28 cellular contexts compared by ENCODE assay signal in the genomic region with DNA sequence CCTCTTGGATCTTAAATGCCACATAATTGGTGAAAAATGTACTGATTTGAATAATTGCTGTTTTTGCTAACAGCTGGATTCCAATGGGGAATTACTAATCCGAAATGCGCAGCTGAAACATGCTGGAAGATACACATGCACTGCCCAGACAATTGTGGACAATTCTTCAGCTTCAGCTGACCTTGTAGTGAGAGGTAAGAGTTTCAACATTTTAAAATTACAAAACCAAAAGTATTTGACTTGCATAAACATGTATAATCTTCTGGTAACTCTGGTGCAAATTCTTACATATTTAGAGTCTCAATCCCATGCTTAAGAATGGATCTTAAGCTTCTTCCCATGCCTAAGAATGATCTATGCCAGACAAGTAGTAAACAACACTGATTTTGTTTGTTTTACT.
A peak's percentile ranks its signal among the peaks of the same experiment; 100 is the strongest.
DNase-seq lines count a peak whose midpoint lies in the region; ATAC-seq and TF ChIP-seq lines count a peak whose summit lies in the region.
"Had no signal": no experiment of that assay in that cellular context is flagged by ENCODE, and none has a peak within 500 bp of the region (broad histone marks: within the 10 kb centered on the region; RNA-seq: fewer than 3 reads in every experiment).

No MANE protein-coding gene starts in this region.

- H3K4me1 ChIP-seq in SJSA1 (replicated peaks), result peaks cover 14% of the 10 kb centered on the region
- H3K4me1 ChIP-seq: A549; BLaER1 treated with 17β-estradiol and CSF1 and Interleukin-3, amounts not matched to agents 10 nM and 100 nM; parathyroid adenoma; right atrium auricular region; spleen had no signal

- H3K4me3 ChIP-seq in SJSA1, result no peak overlapping the region
- H3K4me3 ChIP-seq: A549; BLaER1 treated with 17β-estradiol and CSF1 and Interleukin-3, amounts not matched to agents 10 nM and 100 nM; dorsolateral prefrontal cortex; right atrium auricular region; spleen; thoracic aorta had no signal

- no peak for ATAC-seq in GM21717 (IDR thresholded peaks at IDR 0.05; ENCODE audit: unreplicated experiment)
- ATAC-seq: A549; activated T-helper 17 cell treated with anti-CD3 and anti-CD28 coated beads, Interleukin-2, amount 50 U/mL, for 72 hours; left ventricle myocardium superior had no signal

- H3K36me3 Mint-ChIP-seq in HFFc6 (ENCODE audit: low read depth), result no peaks in the 10 kb centered on the region
- H3K36me3 Mint-ChIP-seq: activated naive CD4-positive, alpha-beta T cell treated with anti-CD3 and anti-CD28 coated beads, Interleukin-2, amount 10 ng/mL, durations not matched to agents 7 days and 5 days had no signal

- TF ChIP-seq CTCF in AG09319 (IDR thresholded peaks at IDR 0.05; ENCODE audit: low read depth, low read length), result no peak
- TF ChIP-seq CTCF in HFFc6 (IDR thresholded peaks at IDR 0.05), result no peak

- H3K27me3 ChIP-seq in SJSA1 (replicated peaks), result no peaks in the 10 kb centered on the region
- H3K27me3 ChIP-seq: BLaER1 treated with 17β-estradiol and CSF1 and Interleukin-3, amounts not matched to agents 10 nM and 100 nM; dorsolateral prefrontal cortex; right atrium auricular region; spleen had no signal

- H3K36me3 ChIP-seq in SJSA1, result no peaks in the 10 kb centered on the region
- H3K36me3 ChIP-seq: BLaER1 treated with 17β-estradiol and CSF1 and Interleukin-3, amounts not matched to agents 10 nM and 100 nM; right atrium auricular region; spleen; thoracic aorta; WERI-Rb-1 had no signal

- DNase-seq in AG09319 (ENCODE audit: extremely low read depth, low read depth), result peak; percentile 91
- peak; percentile 53 to 82 for DNase-seq in SJSA1 (ENCODE audit: low read depth in 1 of 2, low spot score in 2 of 2)
- DNase-seq in dedifferentiated amniotic fluid mesenchymal stem cell (ENCODE audit: extremely low spot score), result peak; percentile 19
- DNase-seq in iris pigment epithelial cell (ENCODE audit: low read depth), result peak; percentile 96
- DNase-seq in NCI-H1048 (lab: John Stamatoyannopoulos, UW), result no peak
- no peak for DNase-seq in anterior cingulate cortex (lab: John Stamatoyannopoulos, UW)
- DNase-seq in HFFc6, result no peak
- DNase-seq: activated CD4-positive, alpha-beta T cell treated with anti-CD3 and anti-CD28 coated beads for 48 hours; activated naive CD4-positive, alpha-beta T cell treated with anti-CD3 and anti-CD28 coated beads, Interleukin-2, amount 10 ng/mL, durations not matched to agents 7 days and 5 days; dorsolateral prefrontal cortex; head of caudate nucleus; left ventricle myocardium superior; NCI-H1092 treated with DMSO at 0.1 percent for 48 hours; NCI-H1694 treated with DMSO at 0.1 percent for 48 hours; NCI-H446 treated with DMSO at 0.1 percent for 48 hours; NCI-H82; spleen; stimulated activated CD8-positive, alpha-beta memory T cell treated with anti-CD3 and anti-CD28 coated beads, Interleukin-4, amount 100 ng/mL, for 48 hours; T1000; WERI-Rb-1 had no signal

- H3K27me3 Mint-ChIP-seq in HFFc6 (ENCODE audit: insufficient read depth), result no peaks in the 10 kb centered on the region
- H3K27me3 Mint-ChIP-seq: activated naive CD4-positive, alpha-beta T cell treated with anti-CD3 and anti-CD28 coated beads, Interleukin-2, amount 10 ng/mL, durations not matched to agents 7 days and 5 days had no signal

- H3K9me3 ChIP-seq in SJSA1 (replicated peaks), result no peaks in the 10 kb centered on the region
- H3K9me3 ChIP-seq: A549; BLaER1 treated with 17β-estradiol and CSF1 and Interleukin-3, amounts not matched to agents 10 nM and 100 nM; right atrium auricular region; spleen; thoracic aorta had no signal

- peak overlapping the region; percentile 69 for H3K27ac ChIP-seq in SJSA1
- H3K27ac ChIP-seq: A549; BLaER1 treated with 17β-estradiol and CSF1 and Interleukin-3, amounts not matched to agents 10 nM and 100 nM; dorsolateral prefrontal cortex; parathyroid adenoma; right atrium auricular region; spleen; thoracic aorta; WERI-Rb-1 had no signal

- peaks cover 4% of the 10 kb centered on the region; the same call in 1 of the 2 replicates for H3K9me3 Mint-ChIP-seq in HFFc6
- H3K9me3 Mint-ChIP-seq: activated naive CD4-positive, alpha-beta T cell treated with anti-CD3 and anti-CD28 coated beads, Interleukin-2, amount 10 ng/mL, durations not matched to agents 7 days and 5 days; activated T-helper 17 cell treated with anti-CD3 and anti-CD28 coated beads, Interleukin-2, amount 50 U/mL, for 72 hours; stimulated activated naive CD8-positive, alpha-beta T cell treated with anti-CD3 and anti-CD28 coated beads, Interleukin-15, Interleukin-2, amounts not matched to agents 100 ng/mL and 50 ng/mL, for 24 hours had no signal

- H3K4me1 Mint-ChIP-seq in HFFc6 (ENCODE audit: low read depth), result no peaks in the 10 kb centered on the region
- H3K4me1 Mint-ChIP-seq: activated naive CD4-positive, alpha-beta T cell treated with anti-CD3 and anti-CD28 coated beads, Interleukin-2, amount 10 ng/mL, durations not matched to agents 7 days and 5 days; activated T-helper 17 cell treated with anti-CD3 and anti-CD28 coated beads, Interleukin-2, amount 50 U/mL, for 72 hours had no signal

- H3K27ac Mint-ChIP-seq in HFFc6, result no peak overlapping the region
- H3K27ac Mint-ChIP-seq: activated naive CD4-positive, alpha-beta T cell treated with anti-CD3 and anti-CD28 coated beads, Interleukin-2, amount 10 ng/mL, durations not matched to agents 7 days and 5 days; activated T-helper 17 cell treated with anti-CD3 and anti-CD28 coated beads, Interleukin-2, amount 50 U/mL, for 72 hours; stimulated activated naive CD8-positive, alpha-beta T cell treated with anti-CD3 and anti-CD28 coated beads, Interleukin-15, Interleukin-2, amounts not matched to agents 100 ng/mL and 50 ng/mL, for 24 hours had no signal

- no peak overlapping the region for H3K4me3 Mint-ChIP-seq in HFFc6
- H3K4me3 Mint-ChIP-seq: activated naive CD4-positive, alpha-beta T cell treated with anti-CD3 and anti-CD28 coated beads, Interleukin-2, amount 10 ng/mL, durations not matched to agents 7 days and 5 days; activated T-helper 17 cell treated with anti-CD3 and anti-CD28 coated beads, Interleukin-2, amount 50 U/mL, for 72 hours; stimulated activated naive CD8-positive, alpha-beta T cell treated with anti-CD3 and anti-CD28 coated beads, Interleukin-15, Interleukin-2, amounts not matched to agents 100 ng/mL and 50 ng/mL, for 24 hours had no signal

Comparison
In these comparisons a context has a peak if more than half of its experiments do, and no peak if none do; other contexts are left out.
1. DNase-seq: peak in AG09319 (single experiment), SJSA1 (2 of 2), dedifferentiated amniotic fluid mesenchymal stem cell (single experiment) and iris pigment epithelial cell (single experiment); none in NCI-H1048 (single experiment), anterior cingulate cortex (0 of 58) and HFFc6 (single experiment).